15 cellular contexts compared by ENCODE assay signal in genomic region chr11:17646451-17647145, GRCh38.
DNase-seq lines count a peak whose midpoint lies in the region; ATAC-seq and TF ChIP-seq lines count a peak whose summit lies in the region.
"Had no signal": no experiment of that assay in that cellular context is flagged by ENCODE, and none has a peak within 500 bp of the region (broad histone marks: within the 10 kb centered on the region; RNA-seq: fewer than 3 reads in every experiment).

No MANE protein-coding gene starts in this region.

- intact Hi-C loops in esophagus muscularis mucosa (cut with DNase I), result no loop called here
- intact Hi-C loops in posterior vena cava (cut with DNase I), result no loop called here

- H3K4me3 ChIP-seq in H7 (ENCODE audit: insufficient read depth, low read depth, low read length) (no peak overlapping the region), esophagus muscularis mucosa (no peak overlapping the region)
- H3K4me3 ChIP-seq: GM12878 had no signal

- peak; percentile 77 for DNase-seq in ELF-1 (ENCODE audit: low read depth, low spot score)
- peak; percentile 2 for DNase-seq in GM13976 (ENCODE audit: low spot score)
- DNase-seq in H7, result peak; percentile 42
- peak; percentile 89 for DNase-seq in esophagus muscularis mucosa (ENCODE audit: extremely low spot score)
- no peak for DNase-seq in GF-D8 (lab: John Stamatoyannopoulos, UW)
- DNase-seq in posterior vena cava (ENCODE audit: low spot score), result no peak
- DNase-seq: CD4-positive, alpha-beta memory T cell; DMS153; DMS79 treated with DMSO at 0.1 percent for 48 hours; EL; GDM1 had no signal

- no peak for TF ChIP-seq EP300 in esophagus muscularis mucosa (IDR thresholded peaks at IDR 0.05)

- H3K27ac ChIP-seq in esophagus muscularis mucosa (replicated peaks in 1 of 4), result no peak overlapping the region
- H3K27ac ChIP-seq: C4-2B, KMS-11 had no signal

- peaks cover 0 to 12% (median 2%) of the 10 kb centered on the region in 4 donors for H3K9me3 ChIP-seq in esophagus muscularis mucosa

- peaks cover 5% of the 10 kb centered on the region for H3K27me3 ChIP-seq in H7 (ENCODE audit: control insufficient read depth, insufficient read depth, low read length)
- H3K27me3 ChIP-seq in esophagus muscularis mucosa, result peaks cover 0 to 36% (median 0%) of the 10 kb centered on the region in 4 donors

- TF ChIP-seq CTCF in GM13976 (IDR thresholded peaks at IDR 0.05; ENCODE audit: borderline replicate concordance, control extremely low read depth, extremely low read depth, insufficient read depth, missing control alignments) (no peak), esophagus muscularis mucosa (IDR thresholded peaks at IDR 0.05) (no peak)

- no peak for TF ChIP-seq POLR2A in esophagus muscularis mucosa (IDR thresholded peaks at IDR 0.05; ENCODE audit: low read depth)

- WGBS in esophagus muscularis mucosa, result 74% methylated on average over 7 of the region's 8 CpGs

- ATAC-seq in GM18907 (IDR thresholded peaks at IDR 0.05; ENCODE audit: unreplicated experiment), result no peak
- ATAC-seq: GM12878 had no signal

- H3K4me1 ChIP-seq in esophagus muscularis mucosa, result no peaks in the 10 kb centered on the region

- in situ Hi-C loops in GM13976 (cut with MboI; ENCODE audit: low sequenced_read_pairs, unreplicated experiment), result no loop called here

- no peaks in the 10 kb centered on the region for H3K36me3 ChIP-seq in H7 (replicated peaks; ENCODE audit: control insufficient read depth, insufficient read depth, low read length)
- H3K36me3 ChIP-seq in esophagus muscularis mucosa, result no peaks in the 10 kb centered on the region

Comparison
In these comparisons a context has a peak if more than half of its experiments do, and no peak if none do; other contexts are left out.
1. DNase-seq: peak in ELF-1 (single experiment), GM13976 (single experiment), H7 (single experiment) and esophagus muscularis mucosa (single experiment); none in GF-D8 (single experiment) and posterior vena cava (single experiment).